Comparison of ENCODE assay signal across 21 cellular contexts in the genomic region with DNA sequence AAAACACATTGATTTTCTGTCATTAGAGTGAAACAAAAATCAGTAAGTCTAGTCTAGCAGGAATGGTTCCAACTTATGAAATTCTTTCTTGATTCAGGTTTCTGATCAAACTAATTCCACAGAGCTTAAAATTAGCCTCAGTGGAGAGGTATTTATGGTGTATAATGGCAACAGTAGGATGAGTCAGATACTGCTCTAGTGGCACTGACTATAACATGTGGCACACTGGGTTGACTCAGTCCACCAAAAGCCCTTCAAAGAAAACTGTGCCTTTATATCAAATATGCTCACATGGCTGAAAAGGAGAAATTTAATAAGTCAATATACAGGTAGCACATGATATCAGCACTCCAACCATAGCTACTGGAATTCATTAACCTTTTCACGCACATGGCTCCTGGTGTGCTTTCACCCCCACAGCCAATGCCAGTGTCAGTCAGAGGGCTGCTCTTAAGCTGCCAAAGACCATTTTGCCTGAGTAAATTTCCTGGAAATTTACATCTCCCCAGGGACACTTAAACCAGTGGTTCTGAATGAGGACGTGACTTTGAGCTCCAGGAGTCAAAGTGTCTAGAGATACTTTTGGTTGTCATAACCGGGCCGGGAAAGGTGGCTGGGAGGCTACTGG. TPM values are rescaled to one million over a fixed set of nuclear protein-coding genes. Genes with fewer than 3 reads are reported as not detected.
A peak's percentile ranks its signal among the peaks of the same experiment; 100 is the strongest.
DNase-seq lines count a peak whose midpoint lies in the region; TF ChIP-seq lines count a peak whose summit lies in the region.
"Had no signal": no experiment of that assay in that cellular context is flagged by ENCODE, and none has a peak within 500 bp of the region (broad histone marks: within the 10 kb centered on the region; RNA-seq: fewer than 3 reads in every experiment).

No MANE protein-coding gene starts in this region.

- peak overlapping the region in 1 of 2 donors; percentile 29 for H3K27ac ChIP-seq in breast epithelium
- peak overlapping the region; percentile 86 for H3K27ac ChIP-seq in epithelial cell of prostate
- H3K27ac ChIP-seq in stomach = peak overlapping the region in 4 of 5 donors; percentile 72 to 88 (median 75)
- H3K27ac ChIP-seq: dorsolateral prefrontal cortex, tibial nerve had no signal

- H3K4me3 ChIP-seq in breast epithelium (no peak overlapping the region), stomach (no peak overlapping the region)
- H3K4me3 ChIP-seq: ascending aorta, dorsolateral prefrontal cortex, GM12878, tibial nerve had no signal

- no peaks in the 10 kb centered on the region for H3K27me3 ChIP-seq in breast epithelium
- H3K27me3 ChIP-seq in stomach = no peaks in the 10 kb centered on the region
- H3K27me3 ChIP-seq: ascending aorta, dorsolateral prefrontal cortex, tibial nerve had no signal

- CTCF ChIA-PET in MCF 10A (lab: Yijun Ruan, JAX) = interaction anchor here (0.6 kb wide), 1 partner anchor 1354 kb away, joined by 3 read pairs; no protein-coding TSS in a partner anchor

- H3K36me3 ChIP-seq in breast epithelium = no peaks in the 10 kb centered on the region
- no peaks in the 10 kb centered on the region for H3K36me3 ChIP-seq in stomach
- H3K36me3 ChIP-seq: ascending aorta, tibial nerve had no signal

- H3K4me1 Mint-ChIP-seq in MCF 10A (ENCODE audit: insufficient read depth, unreplicated experiment) (peaks cover 20% of the 10 kb centered on the region), chondrocyte (ENCODE audit: low read depth) (peaks cover 3% of the 10 kb centered on the region)

- peak; percentile 22 for DNase-seq in MCF 10A (ENCODE audit: unreplicated experiment)
- no peak for DNase-seq in breast epithelium (ENCODE audit: low spot score in 2 of 2)
- DNase-seq in HT1080 (ENCODE audit: low read depth) = peak; percentile 50
- DNase-seq in epithelial cell of prostate (ENCODE audit: low read depth, low spot score) = no peak
- no peak for DNase-seq in stomach
- no peak for DNase-seq in ecto neural progenitor cell (ENCODE audit: low spot score)
- DNase-seq in SKM-1 (lab: John Stamatoyannopoulos, UW; ENCODE audit: unreplicated experiment) = no peak
- no peak for DNase-seq in chondrocyte (ENCODE audit: low spot score)
- DNase-seq: activated CD4-positive, alpha-beta T cell treated with anti-CD3 and anti-CD28 coated beads, Interleukin-2, amount 50 U/mL, for 1 hour; AML-193; dorsolateral prefrontal cortex; foreskin melanocyte; KG1; NCI-H1417 treated with DMSO at 0.1 percent for 48 hours; NCI-H69; Right ventricle myocardium superior had no signal

- H3K27ac Mint-ChIP-seq in MCF 10A (ENCODE audit: low read depth, unreplicated experiment) (no peak overlapping the region), chondrocyte (ENCODE audit: unreplicated experiment) (no peak overlapping the region)
- H3K27ac Mint-ChIP-seq: T-helper 2 cell treated with Interferon-gamma antibody and Interleukin-4, amounts not matched to agents 5 μg/mL and 100 μg/mL, for 36 hours had no signal

- 64 to 75% (median 74%) methylated on average over 4 of the region's 4 CpGs for WGBS in stomach, 5 donors

- H3K27me3 Mint-ChIP-seq in MCF 10A (ENCODE audit: insufficient read depth, unreplicated experiment) = no peaks in the 10 kb centered on the region
- peaks cover 25% of the 10 kb centered on the region for H3K27me3 Mint-ChIP-seq in chondrocyte (ENCODE audit: low read depth)

- H3K9me3 ChIP-seq in breast epithelium (no peaks in the 10 kb centered on the region), stomach (no peaks in the 10 kb centered on the region)
- H3K9me3 ChIP-seq: ascending aorta, tibial nerve had no signal

- TF ChIP-seq POLR2A in breast epithelium (IDR thresholded peaks at IDR 0.05) (no peak), stomach (IDR thresholded peaks at IDR 0.05) (no peak)

- no TSS peak for BruUV-seq in MCF 10A (replicated peaks; lab: Mats Ljungman, UMichigan)

- no peak for TF ChIP-seq EP300 in stomach (IDR thresholded peaks at IDR 0.05)

- POLR2A ChIA-PET in MCF 10A (lab: Yijun Ruan, JAX) = no interaction called here

- no peaks in the 10 kb centered on the region for H3K9me3 Mint-ChIP-seq in MCF 10A (ENCODE audit: unreplicated experiment)
- peaks cover 3% of the 10 kb centered on the region for H3K9me3 Mint-ChIP-seq in chondrocyte (ENCODE audit: low read depth)
- H3K9me3 Mint-ChIP-seq: T-helper 2 cell treated with Interferon-gamma antibody and Interleukin-4, amounts not matched to agents 5 μg/mL and 100 μg/mL, for 36 hours had no signal

- no peaks in the 10 kb centered on the region for H3K36me3 Mint-ChIP-seq in MCF 10A (ENCODE audit: insufficient read depth, unreplicated experiment)
- H3K36me3 Mint-ChIP-seq in chondrocyte (ENCODE audit: low read depth) = peaks cover 4% of the 10 kb centered on the region

- no peak overlapping the region for H3K4me3 Mint-ChIP-seq in MCF 10A (ENCODE audit: unreplicated experiment)
- no peak overlapping the region for H3K4me3 Mint-ChIP-seq in chondrocyte (ENCODE audit: unreplicated experiment)
- H3K4me3 Mint-ChIP-seq: T-helper 2 cell treated with Interferon-gamma antibody and Interleukin-4, amounts not matched to agents 5 μg/mL and 100 μg/mL, for 36 hours had no signal

- TF ChIP-seq CTCF in MCF 10A (IDR thresholded peaks at IDR 0.05; ENCODE audit: unreplicated experiment) (no peak), breast epithelium (IDR thresholded peaks at IDR 0.05) (no peak), stomach (IDR thresholded peaks at IDR 0.05) (no peak), chondrocyte (IDR thresholded peaks at IDR 0.05) (no peak)

- no peaks in the 10 kb centered on the region for H3K4me1 ChIP-seq in breast epithelium
- peaks cover 4 to 16% (median 13%) of the 10 kb centered on the region in 4 donors for H3K4me1 ChIP-seq in stomach
- H3K4me1 ChIP-seq: tibial nerve had no signal

- intact Hi-C loops in MCF 10A (cut with micrococcal nuclease) = no loop called here
- intact Hi-C loops in breast epithelium (cut with DNase I; ENCODE audit: low total_unique reads) = no loop called here
- intact Hi-C loops in stomach (cut with DNase I; ENCODE audit: low total_unique reads) = no loop called here

RNA-seq across cellular contexts. Expression of gene CATSPERB, which starts 21.7 kb away (rescaled TPM):
- total RNA-seq in MCF 10A (2022) = 0.71 and 1.1 TPM in 2 replicates
- 10 to 100 TPM in 2 of 3 donors, 1 to 10 TPM in 1; 2.4 to 18.7 (median 16.1) TPM for total RNA-seq in breast epithelium
- not detected in 2 replicates for total RNA-seq in HT1080 (2014; rRNA removed; shearing (Covaris generic))
- polyA plus RNA-seq in HT1080 (2015; cell fraction: cytosol; rRNA removed) = not detected in 2 replicates
- polyA plus RNA-seq in HT1080 (2015; cell fraction: nucleus; rRNA removed) = not detected in 2 replicates
- 10 to 100 TPM in 3 of 5 donors, 1 to 10 TPM in 2; 1.8 to 56.5 (median 17.3) TPM for total RNA-seq in stomach
- polyA plus RNA-seq in stomach = 1 to 10 TPM in 1 of 3 donors, under 1 TPM in 2; 0.31 to 1.6 (median 0.68) TPM
- total RNA-seq in chondrocyte = 0.99 to 2.8 TPM (median 2.2 TPM) in 3 replicates
- total RNA-seq: GM12878, osteoblast had no signal
- polyA plus RNA-seq: GM12878 had no signal

Comparison
In these comparisons a context has a peak if more than half of its experiments do, and no peak if none do; other contexts are left out.
1. DNase-seq: peak in MCF 10A (single experiment) and HT1080 (single experiment); none in breast epithelium (0 of 2), epithelial cell of prostate (single experiment), stomach (single experiment), ecto neural progenitor cell (single experiment), SKM-1 (single experiment) and chondrocyte (single experiment).